Comparison of ENCODE assay signal across 8 cellular contexts in genomic region chr11:118607401-118608267, GRCh38. TPM values are rescaled to one million over a fixed set of nuclear protein-coding genes. Genes with fewer than 3 reads are reported as not detected.
DNase-seq lines count a peak whose midpoint lies in the region; TF ChIP-seq lines count a peak whose summit lies in the region.

Gene PHLDB1 (plus strand): TSS chr11:118607615. CDS start chr11:118613837, 6,222 bp downstream.

- TF ChIP-seq CTCF in AG10803 (conservative IDR thresholded peaks at IDR 0.05; ENCODE audit: low read length) (peak; percentile 59), HFF-Myc (IDR thresholded peaks at IDR 0.05; ENCODE audit: low read depth, low read length, missing control alignments) (peak; percentile 65), neural crest cell (conservative IDR thresholded peaks at IDR 0.05) (peak; percentile 61), transverse colon (IDR thresholded peaks at IDR 0.05) (peak; percentile 41 to 65 (median 49))

- H3K4me3 ChIP-seq in AG10803 (ENCODE audit: low read length) (peak within 1 kb of the TSS; percentile 72), HFF-Myc (replicated peaks; ENCODE audit: low read depth, low read length) (peak within 1 kb of the TSS; percentile 84), SJSA1 (peak within 1 kb of the TSS; percentile 68), transverse colon (peak within 1 kb of the TSS; percentile 42 to 83 (median 62))

- H3K36me3 ChIP-seq in SJSA1 = no peaks in the 10 kb centered on the region; the same call in 1 of the 2 replicates
- no peaks in the 10 kb centered on the region for H3K36me3 ChIP-seq in transverse colon

- no peaks in the 10 kb centered on the region for H3K9me3 Mint-ChIP-seq in activated naive CD8-positive, alpha-beta T cell treated with anti-CD3 and anti-CD28 coated beads for 36 hours
- no peaks in the 10 kb centered on the region for H3K9me3 Mint-ChIP-seq in neural crest cell

- H3K4me1 ChIP-seq in SJSA1 (replicated peaks) (peaks cover 22% of the 10 kb centered on the region), transverse colon (peaks cover 10 to 69% (median 40%) of the 10 kb centered on the region in 4 donors)

- H3K27me3 ChIP-seq in SJSA1 (replicated peaks) = no peaks in the 10 kb centered on the region
- H3K27me3 ChIP-seq in transverse colon = peaks cover 30% of the 10 kb centered on the region

- peaks cover 12% of the 10 kb centered on the region for H3K27me3 Mint-ChIP-seq in activated naive CD8-positive, alpha-beta T cell treated with anti-CD3 and anti-CD28 coated beads for 36 hours
- H3K27me3 Mint-ChIP-seq in neural crest cell (ENCODE audit: low read depth) = peaks cover 45% of the 10 kb centered on the region

- intact Hi-C loops in transverse colon (cut with DNase I; ENCODE audit: low total_unique reads) = no loop called here

- TF ChIP-seq EP300 in transverse colon (IDR thresholded peaks at IDR 0.05; ENCODE audit: low read depth) = no peak

- in situ Hi-C loops in transverse colon (cut with MboI; ENCODE audit: low pct_ligation_motif_present in 1 of 4, low pct_unique_long_range_greater_than_20kb in 1 of 4, low sequenced_read_pairs in 3 of 4) = no loop called here

- DNase-seq in AG10803 (ENCODE audit: low read depth) = peak; percentile 76
- DNase-seq in HFF-Myc (ENCODE audit: extremely low read depth, low read depth) = no peak
- DNase-seq in SJSA1 (ENCODE audit: low read depth in 1 of 2, low spot score in 2 of 2) = peak; percentile 68 to 75
- DNase-seq in activated naive CD8-positive, alpha-beta T cell treated with anti-CD3 and anti-CD28 coated beads for 36 hours = peak; percentile 43
- no peak for DNase-seq in glomerular endothelial cell (ENCODE audit: extremely low read depth, low read depth, low spot score)
- peak; percentile 52 for DNase-seq in neural crest cell (ENCODE audit: low read depth, low spot score)
- DNase-seq in transverse colon = peak; percentile 58
- no peak for DNase-seq in NCI-H1048 (lab: John Stamatoyannopoulos, UW)

- H3K9me3 ChIP-seq in SJSA1 (replicated peaks) = no peaks in the 10 kb centered on the region
- no peaks in the 10 kb centered on the region for H3K9me3 ChIP-seq in transverse colon

- peak within 1 kb of the TSS; percentile 68 for H3K27ac Mint-ChIP-seq in activated naive CD8-positive, alpha-beta T cell treated with anti-CD3 and anti-CD28 coated beads for 36 hours
- H3K27ac Mint-ChIP-seq in neural crest cell (ENCODE audit: unreplicated experiment) = no peak within 1 kb of the TSS

- H3K4me3 Mint-ChIP-seq in activated naive CD8-positive, alpha-beta T cell treated with anti-CD3 and anti-CD28 coated beads for 36 hours = peak within 1 kb of the TSS; percentile 69
- H3K4me3 Mint-ChIP-seq in neural crest cell = peak within 1 kb of the TSS; percentile 89

- peak; percentile 50 for TF ChIP-seq POLR2A in transverse colon (IDR thresholded peaks at IDR 0.05)

- no peaks in the 10 kb centered on the region for H3K36me3 Mint-ChIP-seq in activated naive CD8-positive, alpha-beta T cell treated with anti-CD3 and anti-CD28 coated beads for 36 hours
- H3K36me3 Mint-ChIP-seq in neural crest cell (ENCODE audit: low read depth) = peaks cover 3% of the 10 kb centered on the region

- H3K4me1 Mint-ChIP-seq in activated naive CD8-positive, alpha-beta T cell treated with anti-CD3 and anti-CD28 coated beads for 36 hours = peaks cover 20% of the 10 kb centered on the region
- peaks cover 59% of the 10 kb centered on the region for H3K4me1 Mint-ChIP-seq in neural crest cell

- H3K27ac ChIP-seq in SJSA1 (peak within 1 kb of the TSS; percentile 95), transverse colon (peak within 1 kb of the TSS; percentile 84 to 95 (median 88))

- 1% methylated on average over 41 of the region's 62 CpGs; no CpG with 5 or more reads in 1 of the 2 donors for WGBS in transverse colon (ENCODE audit: low coverage in 1 of 2), 2 donors

RNA-seq across cellular contexts. Expression of gene PHLDB1, which starts in this region (rescaled TPM):
- total RNA-seq in SJSA1 (2014; rRNA removed; shearing (Covaris generic)) = 31.8 and 38.9 TPM in 2 replicates
- total RNA-seq in activated naive CD8-positive, alpha-beta T cell treated with anti-CD3 and anti-CD28 coated beads for 36 hours = 1 to 10 TPM; 2.9 to 3.0 TPM
- total RNA-seq in glomerular endothelial cell = 111 and 156 TPM in 2 replicates
- 108 and 120 TPM in 2 replicates for total RNA-seq in neural crest cell
- 100 to 1,000 TPM in 2 of 4 donors, 10 to 100 TPM in 2; 92.6 to 276 (median 161) TPM for total RNA-seq in transverse colon

Comparison
In these comparisons a context has a peak if more than half of its experiments do, and no peak if none do; other contexts are left out.
1. DNase-seq: peak in AG10803 (single experiment), SJSA1 (2 of 2), activated naive CD8-positive, alpha-beta T cell treated with anti-CD3 and anti-CD28 coated beads for 36 hours (single experiment), neural crest cell (single experiment) and transverse colon (single experiment); none in HFF-Myc (single experiment), glomerular endothelial cell (single experiment) and NCI-H1048 (single experiment).
2. Peak in every context shown above with its lines, with median percentiles within 50 percentile points of each other: H3K4me3 ChIP-seq and CTCF ChIP-seq.